In the genomic region with DNA sequence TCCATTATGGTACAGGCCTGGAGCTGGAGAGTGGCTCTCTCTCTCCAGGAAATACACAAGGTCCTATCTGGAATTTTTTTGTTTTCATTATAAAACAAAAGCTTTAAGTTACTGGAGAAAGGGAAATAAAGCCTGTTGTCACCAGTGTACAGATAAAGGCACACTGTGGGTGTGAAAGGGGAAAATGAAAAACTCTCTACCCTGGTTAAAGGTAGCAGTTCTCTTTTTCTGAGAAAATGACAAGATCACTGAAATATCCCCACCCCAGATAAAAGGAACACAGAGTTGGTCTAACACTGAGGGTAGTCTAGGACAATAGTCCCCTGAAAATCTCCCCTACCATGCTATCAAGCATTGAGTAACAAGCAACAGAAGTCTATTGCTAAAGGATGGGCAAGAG, we compare ENCODE assay signal across 24 cellular contexts.
"Had no signal": no experiment of that assay in that cellular context is flagged by ENCODE, and none has a peak within 500 bp of the region (broad histone marks: within the 10 kb centered on the region; RNA-seq: fewer than 3 reads in every experiment).

No MANE protein-coding gene starts in this region.

- H3K36me3 Mint-ChIP-seq: activated naive CD4-positive, alpha-beta T cell treated with anti-CD3 and anti-CD28 coated beads, Interleukin-2, amount 50 U/mL, for 24 hours had no signal

- H3K4me1 ChIP-seq: breast epithelium, colonic mucosa had no signal

- H3K9me3 Mint-ChIP-seq: activated B cell treated with CpG ODN at 0.5 μM for 24 hours had no signal

- ATAC-seq: activated CD8-positive, alpha-beta T cell treated with anti-CD3 and anti-CD28 coated beads for 36 hours; T-helper 17 cell had no signal

- H3K4me1 Mint-ChIP-seq: activated B cell treated with CpG ODN at 0.5 μM for 24 hours; activated naive CD4-positive, alpha-beta T cell treated with anti-CD3 and anti-CD28 coated beads, Interleukin-2, amount 50 U/mL, for 24 hours; T-helper 17 cell had no signal

- H3K4me2 ChIP-seq: PC-9 had no signal

- H3K27me3 ChIP-seq: breast epithelium, colonic mucosa, MG63 had no signal

- H3K27me3 Mint-ChIP-seq: activated B cell treated with CpG ODN at 0.5 μM for 24 hours; activated CD8-positive, alpha-beta T cell treated with anti-CD3 and anti-CD28 coated beads for 36 hours; activated naive CD4-positive, alpha-beta T cell treated with anti-CD3 and anti-CD28 coated beads, Interleukin-2, amount 50 U/mL, for 24 hours; T-helper 17 cell had no signal

- DNase-seq: activated B cell treated with CpG ODN at 0.5 μM for 24 hours; activated CD4-positive, alpha-beta T cell treated with anti-CD3 and anti-CD28 coated beads for 1 hour; activated CD4-positive, alpha-beta T cell treated with anti-CD3 and anti-CD28 coated beads, Interleukin-2, amount 50 U/mL, for 1 hour; activated CD8-positive, alpha-beta memory T cell treated with anti-CD3 and anti-CD28 coated beads, Interleukin-2, amount 50 U/mL, for 48 hours; activated CD8-positive, alpha-beta T cell treated with anti-CD3 and anti-CD28 coated beads for 36 hours; activated effector memory CD4-positive, alpha-beta T cell treated with Interleukin-2 at 50 U/mL for 16 hours; activated naive CD4-positive, alpha-beta T cell; activated T-cell treated with anti-CD3 and anti-CD28 coated beads, Interleukin-2, amount 50 U/mL, for 1 hour; aorta; caudate nucleus; colonic mucosa; MG63; NCI-H1105; NCI-H1436; NCI-H1694 treated with DMSO at 0.1 percent for 48 hours; NCI-H2029 treated with DMSO at 0.1 percent for 48 hours; NCI-H510A treated with DMSO at 0.1 percent for 48 hours; NCI-H69; PC-9; SIG-M5; T-helper 17 cell; T-helper 9 cell had no signal

- H3K4me3 ChIP-seq: breast epithelium, colonic mucosa, MG63, PC-9 had no signal

- H2AFZ ChIP-seq: PC-9 had no signal

- H3K9me3 ChIP-seq: colonic mucosa, MG63 had no signal

- H3K27ac Mint-ChIP-seq: activated B cell treated with CpG ODN at 0.5 μM for 24 hours; activated CD8-positive, alpha-beta T cell treated with anti-CD3 and anti-CD28 coated beads for 36 hours; activated naive CD4-positive, alpha-beta T cell treated with anti-CD3 and anti-CD28 coated beads, Interleukin-2, amount 50 U/mL, for 24 hours; T-helper 17 cell had no signal

- H3K4me3 Mint-ChIP-seq: activated B cell treated with CpG ODN at 0.5 μM for 24 hours; activated CD8-positive, alpha-beta T cell treated with anti-CD3 and anti-CD28 coated beads for 36 hours; activated naive CD4-positive, alpha-beta T cell treated with anti-CD3 and anti-CD28 coated beads, Interleukin-2, amount 50 U/mL, for 24 hours; T-helper 17 cell had no signal

- H3K36me3 ChIP-seq: breast epithelium, colonic mucosa, MG63 had no signal

- H3K27ac ChIP-seq: breast epithelium, colonic mucosa, PC-9 had no signal
